ENCODE assay signal across 9 cellular contexts in the genomic region with DNA sequence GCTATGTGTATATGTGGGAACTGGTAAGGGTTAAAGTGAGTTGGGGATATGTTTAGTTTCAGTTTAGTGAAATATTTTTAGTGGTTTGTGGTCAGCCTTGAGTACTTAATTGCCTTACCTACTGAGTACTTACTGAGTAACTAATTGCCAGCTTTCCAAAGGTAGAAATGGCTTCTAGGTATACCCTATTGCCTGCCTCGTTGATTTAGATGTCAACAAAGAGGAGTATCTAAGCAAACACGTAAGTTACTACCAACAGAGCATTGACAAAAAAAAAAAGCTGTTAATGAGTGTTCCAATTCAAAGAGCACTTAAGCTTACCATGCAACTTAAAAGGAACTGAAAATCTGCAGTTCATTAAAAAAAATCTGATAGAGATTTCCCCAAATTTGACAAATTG. TPM values are rescaled to one million over a fixed set of nuclear protein-coding genes. Genes with fewer than 3 reads are reported as not detected.
A peak's percentile ranks its signal among the peaks of the same experiment; 100 is the strongest.
DNase-seq lines count a peak whose midpoint lies in the region; ATAC-seq, FAIRE-seq and TF ChIP-seq lines count a peak whose summit lies in the region.
"Had no signal": no experiment of that assay in that cellular context is flagged by ENCODE, and none has a peak within 500 bp of the region (broad histone marks: within the 10 kb centered on the region; RNA-seq: fewer than 3 reads in every experiment).

No MANE protein-coding gene starts in this region.

- H3K4me1 Mint-ChIP-seq in activated T-helper 17 cell treated with anti-CD3 and anti-CD28 coated beads, Interleukin-2, amount 50 U/mL, for 72 hours = no peaks in the 10 kb centered on the region
- H3K4me1 Mint-ChIP-seq in endodermal cell = no peaks in the 10 kb centered on the region

- WGBS in endodermal cell (ENCODE audit: insufficient coverage in 1 of 2, insufficient read length in 1 of 2), 2 experiments = 71 to 82% methylated on average over 2 of the region's 2 CpGs

- DNase-seq in GM18507 (ENCODE audit: extremely low spot score, insufficient read length, low read depth) (peak; percentile 23), endodermal cell (no peak), Right ventricle myocardium superior (no peak), C1 segment of cervical spinal cord (lab: John Stamatoyannopoulos, UW) (no peak), globus pallidus (ENCODE audit: low spot score) (no peak)

- no peak overlapping the region for H3K27ac Mint-ChIP-seq in activated T-helper 17 cell treated with anti-CD3 and anti-CD28 coated beads, Interleukin-2, amount 50 U/mL, for 72 hours
- H3K27ac Mint-ChIP-seq in endodermal cell = no peak overlapping the region

- intact Hi-C loops in Right ventricle myocardium superior (cut with DNase I) = no loop called here

- H3K27me3 ChIP-seq in endodermal cell (ENCODE audit: control insufficient read depth, insufficient read depth, low read length, poor library complexity, severe bottlenecking) = no peaks in the 10 kb centered on the region

- H3K27me3 Mint-ChIP-seq in activated T-helper 17 cell treated with anti-CD3 and anti-CD28 coated beads, Interleukin-2, amount 50 U/mL, for 72 hours = peaks cover 4% of the 10 kb centered on the region
- no peaks in the 10 kb centered on the region for H3K27me3 Mint-ChIP-seq in endodermal cell (ENCODE audit: insufficient read depth)

- H3K4me1 ChIP-seq in endodermal cell (ENCODE audit: control insufficient read depth, insufficient read depth, low read length) = no peaks in the 10 kb centered on the region

- H3K9ac ChIP-seq in endodermal cell (ENCODE audit: extremely low read depth, low read length, poor library complexity, severe bottlenecking) = no peak overlapping the region

- H3K9me3 ChIP-seq in endodermal cell (ENCODE audit: control insufficient read depth, low read length) = no peaks in the 10 kb centered on the region

- no peak overlapping the region for H3K4me3 ChIP-seq in endodermal cell (ENCODE audit: low read length)

- H3K36me3 Mint-ChIP-seq in activated T-helper 17 cell treated with anti-CD3 and anti-CD28 coated beads, Interleukin-2, amount 50 U/mL, for 72 hours (ENCODE audit: low read depth) = no peaks in the 10 kb centered on the region
- no peaks in the 10 kb centered on the region for H3K36me3 Mint-ChIP-seq in endodermal cell (ENCODE audit: low read depth)

- TF ChIP-seq CTCF in endodermal cell (conservative IDR thresholded peaks at IDR 0.05) = no peak

- ATAC-seq in GM21390 (IDR thresholded peaks at IDR 0.05; ENCODE audit: unreplicated experiment) = peak; percentile 94
- ATAC-seq in HG03196 (IDR thresholded peaks at IDR 0.05; ENCODE audit: unreplicated experiment) = peak; percentile 99
- ATAC-seq in activated T-helper 17 cell treated with anti-CD3 and anti-CD28 coated beads, Interleukin-2, amount 50 U/mL, for 72 hours (replicated peaks) = peak; percentile 14
- ATAC-seq in Right ventricle myocardium superior (ENCODE audit: poor library complexity) = no peak

- no peak overlapping the region for H3K27ac ChIP-seq in endodermal cell (ENCODE audit: low read depth, low read length)

- no peaks in the 10 kb centered on the region for H3K9me3 Mint-ChIP-seq in activated T-helper 17 cell treated with anti-CD3 and anti-CD28 coated beads, Interleukin-2, amount 50 U/mL, for 72 hours
- H3K9me3 Mint-ChIP-seq in endodermal cell = no peaks in the 10 kb centered on the region

- H3K36me3 ChIP-seq in endodermal cell (ENCODE audit: control insufficient read depth, insufficient read depth, low read length) = no peaks in the 10 kb centered on the region

- FAIRE-seq in GM18507 (lab: Jason Lieb, UNC) = peak; percentile 91

- no peak overlapping the region for H3K4me3 Mint-ChIP-seq in activated T-helper 17 cell treated with anti-CD3 and anti-CD28 coated beads, Interleukin-2, amount 50 U/mL, for 72 hours
- no peak overlapping the region for H3K4me3 Mint-ChIP-seq in endodermal cell

RNA-seq across cellular contexts. Expression of a gene that starts 8.8 kb away (rescaled TPM):
- not detected for total RNA-seq in activated T-helper 17 cell treated with anti-CD3 and anti-CD28 coated beads, Interleukin-2, amount 50 U/mL, for 72 hours
- total RNA-seq in endodermal cell (under 1 TPM; 0.15 to 0.38 TPM), Right ventricle myocardium superior (not detected)
- 0.14 TPM for polyA plus RNA-seq in endodermal cell (2013, experiment 1 of 2)
- polyA plus RNA-seq in endodermal cell (2013, experiment 2 of 2) = 0.25 TPM
- total RNA-seq: osteocyte had no signal
